Comparison of ENCODE assay signal across 15 cellular contexts in genomic region chr2:205267323-205267722, GRCh38.
DNase-seq lines count a peak whose midpoint lies in the region; ATAC-seq and TF ChIP-seq lines count a peak whose summit lies in the region.
"Had no signal": no experiment of that assay in that cellular context is flagged by ENCODE, and none has a peak within 500 bp of the region (broad histone marks: within the 10 kb centered on the region; RNA-seq: fewer than 3 reads in every experiment).

No MANE protein-coding gene starts in this region.

- no peaks in the 10 kb centered on the region for H3K79me2 ChIP-seq in H9 (ENCODE audit: insufficient read depth, low read length)
- H3K79me2 ChIP-seq in trophoblast cell (ENCODE audit: control insufficient read depth, insufficient read depth, low read length, poor library complexity): no peaks in the 10 kb centered on the region

- intact Hi-C loops in Right ventricle myocardium superior (cut with DNase I): no loop called here

- H3K4ac ChIP-seq in H9 (ENCODE audit: low read depth, low read length): no peak overlapping the region
- H3K4ac ChIP-seq in trophoblast cell (ENCODE audit: low read depth, low read length): no peak overlapping the region

- POLR2A ChIA-PET in WTC11 (lab: Charles Lee): no interaction called here

- no peaks in the 10 kb centered on the region for H4K20me1 ChIP-seq in H9 (ENCODE audit: control insufficient read depth, insufficient read depth, insufficient read length)
- H4K20me1 ChIP-seq: BLaER1 treated with 17β-estradiol and CSF1 and Interleukin-3, amounts not matched to agents 10 nM and 100 nM had no signal

- H2BK20ac ChIP-seq in H9 (ENCODE audit: low read depth, low read length, poor library complexity, severe bottlenecking): no peak overlapping the region

- no peak overlapping the region for H3K56ac ChIP-seq in H9 (ENCODE audit: insufficient read length, low read depth, low read length)

- no peak overlapping the region for H2AFZ ChIP-seq in H9 (ENCODE audit: low read length)
- no peak overlapping the region for H2AFZ ChIP-seq in trophoblast cell (ENCODE audit: insufficient read depth, low read length, poor library complexity)
- H2AFZ ChIP-seq: GM23248 had no signal

- H3K27me3 ChIP-seq in H9 (ENCODE audit: insufficient read depth, low read length): no peaks in the 10 kb centered on the region
- no peaks in the 10 kb centered on the region for H3K27me3 ChIP-seq in iPS-18a (ENCODE audit: control insufficient read depth, insufficient read depth, low read length)
- H3K27me3 ChIP-seq in trophoblast cell (ENCODE audit: insufficient read depth, low read length): no peaks in the 10 kb centered on the region
- H3K27me3 ChIP-seq: BLaER1 treated with 17β-estradiol and CSF1 and Interleukin-3, amounts not matched to agents 10 nM and 100 nM had no signal

- H3K4me2 ChIP-seq in H9 (ENCODE audit: insufficient read depth, insufficient read length, low read length) (no peak overlapping the region), trophoblast cell (ENCODE audit: low read length) (no peak overlapping the region)
- H3K4me2 ChIP-seq: BLaER1 treated with 17β-estradiol and CSF1 and Interleukin-3, amounts not matched to agents 10 nM and 100 nM had no signal

- H4K91ac ChIP-seq in H9 (ENCODE audit: insufficient read length, low read depth, low read length) (no peak overlapping the region), trophoblast cell (ENCODE audit: low read depth, low read length) (no peak overlapping the region)

- no peaks in the 10 kb centered on the region for H3K9me3 Mint-ChIP-seq in H9
- H3K9me3 Mint-ChIP-seq in WTC11: no peaks in the 10 kb centered on the region

- H2BK12ac ChIP-seq in H9 (ENCODE audit: insufficient read length, low read depth, low read length) (no peak overlapping the region), trophoblast cell (ENCODE audit: low read length) (no peak overlapping the region)

- H4K12ac ChIP-seq in trophoblast cell (ENCODE audit: low read depth, low read length): no peak overlapping the region

- H2AK5ac ChIP-seq in H9 (ENCODE audit: insufficient read length, low read length) (no peak overlapping the region), trophoblast cell (ENCODE audit: low read length) (no peak overlapping the region)

- no peak overlapping the region; a peak in 1 of 5 replicates for H3K4me3 Mint-ChIP-seq in H9
- H3K4me3 Mint-ChIP-seq in WTC11: no peak overlapping the region
- H3K4me3 Mint-ChIP-seq: CD4-positive, CD25-positive, alpha-beta regulatory T cell had no signal

- H2BK5ac ChIP-seq in H9 (ENCODE audit: insufficient read length, low read length): no peak overlapping the region
- H2BK5ac ChIP-seq in trophoblast cell (ENCODE audit: low read depth, low read length, poor library complexity): no peak overlapping the region

- H2BK15ac ChIP-seq in H9 (ENCODE audit: low read depth, low read length): no peak overlapping the region

- H3K9ac ChIP-seq in H9 (ENCODE audit: extremely low read depth, insufficient read length, low read length) (no peak overlapping the region), iPS-18a (ENCODE audit: low read length) (peak overlapping the region; percentile 31), trophoblast cell (ENCODE audit: low read length) (peak overlapping the region; percentile 2)
- H3K9ac ChIP-seq: BLaER1 treated with 17β-estradiol and CSF1 and Interleukin-3, amounts not matched to agents 10 nM and 100 nM; GM23248 had no signal

- H3K18ac ChIP-seq in H9 (ENCODE audit: insufficient read length, low read depth, low read length) (no peak overlapping the region), trophoblast cell (ENCODE audit: low read length) (no peak overlapping the region)

- ATAC-seq in WTC11 (peak; percentile 82), Right ventricle myocardium superior (ENCODE audit: poor library complexity) (no peak)
- ATAC-seq: K562 had no signal

- H3K4me3 ChIP-seq in iPS-18a (ENCODE audit: low read length): peak overlapping the region; percentile 17
- no peak overlapping the region for H3K4me3 ChIP-seq in trophoblast cell (ENCODE audit: low read depth, low read length)
- H3K4me3 ChIP-seq: BLaER1 treated with 17β-estradiol and CSF1 and Interleukin-3, amounts not matched to agents 10 nM and 100 nM; GM23248; HAP-1; K562 had no signal

- peak overlapping the region in 2 of 3 experiments; percentile 6 to 89; a peak in 3 of 7 replicates for H3K27ac Mint-ChIP-seq in H9
- H3K27ac Mint-ChIP-seq in WTC11: peak overlapping the region; percentile 70
- H3K27ac Mint-ChIP-seq: CD4-positive, CD25-positive, alpha-beta regulatory T cell had no signal

- no peak for TF ChIP-seq CTCF in H9 (conservative IDR thresholded peaks at IDR 0.05)
- no peak for TF ChIP-seq CTCF in WTC11 (IDR thresholded peaks at IDR 0.05)

- H2BK120ac ChIP-seq in H9 (ENCODE audit: low read depth, low read length, poor library complexity, severe bottlenecking) (no peak overlapping the region), trophoblast cell (ENCODE audit: insufficient read depth, low read length, poor library complexity) (no peak overlapping the region)

- H3K27ac ChIP-seq in H9 (ENCODE audit: insufficient read length, low read depth, low read length) (no peak overlapping the region), iPS-18a (ENCODE audit: low read length) (peak overlapping the region; percentile 31), trophoblast cell (ENCODE audit: low read depth, low read length) (no peak overlapping the region)
- H3K27ac ChIP-seq: BLaER1 treated with 17β-estradiol and CSF1 and Interleukin-3, amounts not matched to agents 10 nM and 100 nM; GM23248 had no signal

- H3K4me1 ChIP-seq in H9 (ENCODE audit: insufficient read depth, low read length) (peaks cover 2% of the 10 kb centered on the region; the same call in 1 of the 2 replicates), iPS-18a (ENCODE audit: control insufficient read depth, low read depth, low read length) (peaks cover 32% of the 10 kb centered on the region), trophoblast cell (ENCODE audit: control insufficient read depth in 1 of 2, insufficient read depth in 2 of 2, low read length in 2 of 2) (no peaks in the 10 kb centered on the region)
- H3K4me1 ChIP-seq: BLaER1 treated with 17β-estradiol and CSF1 and Interleukin-3, amounts not matched to agents 10 nM and 100 nM; HAP-1 had no signal

- H4K5ac ChIP-seq in H9 (ENCODE audit: insufficient read length, low read depth, low read length): no peak overlapping the region

- H3K14ac ChIP-seq in H9 (ENCODE audit: insufficient read depth, low read length): no peak overlapping the region
- no peak overlapping the region for H3K14ac ChIP-seq in trophoblast cell (ENCODE audit: low read length)

- H3K36me3 ChIP-seq in iPS-18a (ENCODE audit: control insufficient read depth, low read depth, low read length) (no peaks in the 10 kb centered on the region), trophoblast cell (ENCODE audit: control insufficient read depth in 1 of 2, insufficient read depth in 2 of 2, low read length in 2 of 2) (no peaks in the 10 kb centered on the region)
- H3K36me3 ChIP-seq: BLaER1 treated with 17β-estradiol and CSF1 and Interleukin-3, amounts not matched to agents 10 nM and 100 nM; HAP-1 had no signal

- H3K23me2 ChIP-seq in H9 (ENCODE audit: insufficient read length, low read depth, low read length, poor library complexity, severe bottlenecking): no peaks in the 10 kb centered on the region

- DNase-seq in H9: no peak
- no peak for DNase-seq in WTC11 (ENCODE audit: low spot score)
- DNase-seq in trophoblast cell: no peak
- DNase-seq in NCI-H774 (lab: John Stamatoyannopoulos, UW): no peak
- DNase-seq in Right ventricle myocardium superior: no peak
- DNase-seq in epidermal melanocyte (ENCODE audit: insufficient read length, low spot score): no peak
- DNase-seq: ACHN; CD4-positive, CD25-positive, alpha-beta regulatory T cell; DMS53; GF-D8; GM23248 had no signal

- WGBS in H9 (ENCODE audit: extremely low coverage, insufficient read length, low lambda C conversion rate): no CpG with 5 or more reads among the region's 2 CpGs
- WGBS in trophoblast cell (ENCODE audit: extremely low coverage, insufficient coverage, insufficient read length): no CpG with 5 or more reads among the region's 2 CpGs

- CTCF ChIA-PET in WTC11 (lab: Charles Lee): interaction anchor here (0.7 to 1.2 kb wide), 2 partner anchors 9 to 381 kb away, joined by 3 to 4 read pairs; no protein-coding TSS in a partner anchor

- H3K23ac ChIP-seq in H9 (ENCODE audit: insufficient read length, low read depth, low read length) (no peak overlapping the region), trophoblast cell (ENCODE audit: low read length) (no peak overlapping the region)

- H3T11ph ChIP-seq in H9 (ENCODE audit: low read length): no peak overlapping the region

- H4K8ac ChIP-seq in H9 (replicated peaks; ENCODE audit: insufficient read length, low read depth, low read length): no peak overlapping the region
- H4K8ac ChIP-seq in trophoblast cell (ENCODE audit: low read depth, low read length): no peak overlapping the region

- H3K36me3 Mint-ChIP-seq in H9 (ENCODE audit: insufficient read depth in 1 of 3, low read depth in 3 of 3) (no peaks in the 10 kb centered on the region), WTC11 (no peaks in the 10 kb centered on the region)
- H3K36me3 Mint-ChIP-seq: CD4-positive, CD25-positive, alpha-beta regulatory T cell had no signal

- H3K4me1 Mint-ChIP-seq in H9: peaks cover 42 to 48% of the 10 kb centered on the region in 2 experiments
- peaks cover 54% of the 10 kb centered on the region for H3K4me1 Mint-ChIP-seq in WTC11
- H3K4me1 Mint-ChIP-seq: CD4-positive, CD25-positive, alpha-beta regulatory T cell had no signal

- no peaks in the 10 kb centered on the region for H3K9me3 ChIP-seq in H9 (ENCODE audit: control insufficient read depth, low read depth, low read length)
- H3K9me3 ChIP-seq in iPS-18a (ENCODE audit: control insufficient read depth, low read depth, low read length): no peaks in the 10 kb centered on the region
- H3K9me3 ChIP-seq in trophoblast cell (ENCODE audit: insufficient read depth, low read depth, low read length): no peaks in the 10 kb centered on the region
- H3K9me3 ChIP-seq: BLaER1 treated with 17β-estradiol and CSF1 and Interleukin-3, amounts not matched to agents 10 nM and 100 nM; HAP-1 had no signal

- H3K79me1 ChIP-seq in H9 (ENCODE audit: insufficient read depth, low read depth, low read length, poor library complexity, severe bottlenecking) (no peaks in the 10 kb centered on the region), trophoblast cell (ENCODE audit: low read length) (no peaks in the 10 kb centered on the region)

- H3K27me3 Mint-ChIP-seq in H9 (ENCODE audit: low read depth): no peaks in the 10 kb centered on the region
- no peaks in the 10 kb centered on the region for H3K27me3 Mint-ChIP-seq in WTC11 (ENCODE audit: low read depth)
- H3K27me3 Mint-ChIP-seq: CD4-positive, CD25-positive, alpha-beta regulatory T cell had no signal

TF ChIP-seq in WTC11, 78 proteins besides CTCF, POLR2A, EP300 and RAD21:
- no peak for TF ChIP-seq MYBL2 (CRISPR knock-in tag; IDR thresholded peaks at IDR 0.05)
- 0 out of 2 replicates have a peak, but pooled peaks have one; percentile 30 for TF ChIP-seq CREM (CRISPR knock-in tag; IDR thresholded peaks at IDR 0.05)
